In genomic region chr15:31254431-31255175, GRCh38 we compare ENCODE assay signal across 10 cellular contexts.
DNase-seq lines count a peak whose midpoint lies in the region; ATAC-seq and TF ChIP-seq lines count a peak whose summit lies in the region.
"Had no signal": no experiment of that assay in that cellular context is flagged by ENCODE, and none has a peak within 500 bp of the region (broad histone marks: within the 10 kb centered on the region; RNA-seq: fewer than 3 reads in every experiment).

No MANE protein-coding gene starts in this region.

- no peak overlapping the region for H3K4me3 ChIP-seq in gastroesophageal sphincter
- no peak overlapping the region for H3K4me3 ChIP-seq in thymus (ENCODE audit: low read length)

- H3K27ac Mint-ChIP-seq in activated CD4-positive, alpha-beta T cell treated with anti-CD3 and anti-CD28 coated beads, Interleukin-2, amount 10 ng/mL, durations not matched to agents 7 days and 5 days, result peak overlapping the region; percentile 57

- TF ChIP-seq POLR2A in gastroesophageal sphincter (IDR thresholded peaks at IDR 0.05), result no peak

- peaks cover 49% of the 10 kb centered on the region for H3K4me1 Mint-ChIP-seq in activated CD4-positive, alpha-beta T cell treated with anti-CD3 and anti-CD28 coated beads, Interleukin-2, amount 10 ng/mL, durations not matched to agents 7 days and 5 days

- ATAC-seq in gastroesophageal sphincter, result peak; percentile 45

- peaks cover 8% of the 10 kb centered on the region for H3K9me3 Mint-ChIP-seq in activated CD4-positive, alpha-beta T cell treated with anti-CD3 and anti-CD28 coated beads, Interleukin-2, amount 10 ng/mL, durations not matched to agents 7 days and 5 days

- CTCF ChIA-PET in activated CD4-positive, alpha-beta T cell treated with anti-CD3 and anti-CD28 coated beads, Interleukin-2, amount 10 ng/mL, durations not matched to agents 7 days and 5 days (lab: Charles Lee), result interaction anchor here (0.7 to 5.9 kb wide), 3 partner anchors 10 to 20 kb away, joined by 3 to 49 read pairs (median 6); no protein-coding TSS in a partner anchor
- CTCF ChIA-PET in RWPE1 (lab: Yijun Ruan, JAX), result interaction anchor here (0.8 kb wide), 1 partner anchor 24 kb away, joined by 3 read pairs; no protein-coding TSS in a partner anchor

- H3K9me3 ChIP-seq in gastroesophageal sphincter (no peaks in the 10 kb centered on the region), thymus (ENCODE audit: control insufficient read depth) (no peaks in the 10 kb centered on the region)

- H3K4me1 ChIP-seq in gastroesophageal sphincter (no peaks in the 10 kb centered on the region), thymus (ENCODE audit: control insufficient read depth, insufficient read depth, low read length) (peaks cover 39% of the 10 kb centered on the region)

- H3K27ac ChIP-seq in RWPE1 (peak overlapping the region; percentile 84), gastroesophageal sphincter (no peak overlapping the region), thymus (ENCODE audit: low read depth) (peak overlapping the region; percentile 62)

- DNase-seq in activated CD4-positive, alpha-beta T cell treated with anti-CD3 and anti-CD28 coated beads, Interleukin-2, amount 10 ng/mL, durations not matched to agents 7 days and 5 days, result no peak
- no peak for DNase-seq in activated CD4-positive, alpha-beta T cell treated with anti-CD3 and anti-CD28 coated beads, Interleukin-2, amount 50 U/mL, for 48 hours
- DNase-seq in RWPE1 (ENCODE audit: low spot score) (no peak), NCI-H345 (lab: John Stamatoyannopoulos, UW) (no peak), COLO829 (ENCODE audit: low spot score) (no peak)
- no peak for DNase-seq in effector CD8-positive, alpha-beta T cell (lab: John Stamatoyannopoulos, UW)
- DNase-seq: kidney glomerular epithelial cell, T-helper 2 cell had no signal

- H3K4me3 Mint-ChIP-seq in activated CD4-positive, alpha-beta T cell treated with anti-CD3 and anti-CD28 coated beads, Interleukin-2, amount 10 ng/mL, durations not matched to agents 7 days and 5 days, result no peak overlapping the region

- 53% methylated on average over 5 to 7 of the region's 7 CpGs for WGBS in gastroesophageal sphincter (ENCODE audit: low coverage in 1 of 2), 2 donors
- 94% methylated on average over 7 of the region's 7 CpGs for WGBS in thymus

- H3K27me3 ChIP-seq in gastroesophageal sphincter (peaks cover 6% of the 10 kb centered on the region), thymus (ENCODE audit: control insufficient read depth, insufficient read depth) (no peaks in the 10 kb centered on the region)

- peaks cover 8% of the 10 kb centered on the region for H3K27me3 Mint-ChIP-seq in activated CD4-positive, alpha-beta T cell treated with anti-CD3 and anti-CD28 coated beads, Interleukin-2, amount 10 ng/mL, durations not matched to agents 7 days and 5 days

- POLR2A ChIA-PET in activated CD4-positive, alpha-beta T cell treated with anti-CD3 and anti-CD28 coated beads, Interleukin-2, amount 10 ng/mL, durations not matched to agents 7 days and 5 days (lab: Charles Lee), result no interaction called here
- POLR2A ChIA-PET in RWPE1 (lab: Yijun Ruan, JAX; ENCODE audit: low non-redundant PET), result no interaction called here

- TF ChIP-seq EP300 in gastroesophageal sphincter (IDR thresholded peaks at IDR 0.05), result no peak

- H3K36me3 ChIP-seq in gastroesophageal sphincter, result no peaks in the 10 kb centered on the region
- no peaks in the 10 kb centered on the region for H3K36me3 ChIP-seq in thymus (ENCODE audit: control insufficient read depth, insufficient read depth)

- TF ChIP-seq CTCF in RWPE1 (conservative IDR thresholded peaks at IDR 0.05; ENCODE audit: low read depth), result no peak
- no peak for TF ChIP-seq CTCF in gastroesophageal sphincter (IDR thresholded peaks at IDR 0.05)

- H3K36me3 Mint-ChIP-seq in activated CD4-positive, alpha-beta T cell treated with anti-CD3 and anti-CD28 coated beads, Interleukin-2, amount 10 ng/mL, durations not matched to agents 7 days and 5 days (ENCODE audit: low read depth), result peaks cover 4% of the 10 kb centered on the region

Comparison
In these comparisons a context has a peak if more than half of its experiments do, and no peak if none do; other contexts are left out.
1. H3K27ac ChIP-seq: peak in RWPE1 (single experiment) and thymus (single experiment); none in gastroesophageal sphincter (0 of 4).